ENCODE assay signal across 7 cellular contexts in genomic region chr9:1274334-1274733, GRCh38.
"Had no signal": no experiment of that assay in that cellular context is flagged by ENCODE, and none has a peak within 500 bp of the region (broad histone marks: within the 10 kb centered on the region; RNA-seq: fewer than 3 reads in every experiment).

No MANE protein-coding gene starts in this region.

- ATAC-seq: HCT116, HepG2 had no signal

- H2AFZ ChIP-seq: GM23248 had no signal

- H3K36me3 ChIP-seq: HAP-1 had no signal

- H3K9me3 ChIP-seq: HAP-1 had no signal

- FAIRE-seq: HepG2 had no signal

- H3K9ac ChIP-seq: GM23248 had no signal

- H3K4me1 ChIP-seq: HAP-1 had no signal

- DNase-seq: GOT3, HFFc6 had no signal

- H3K27ac ChIP-seq: GM23248, HL-60 had no signal

- H3K4me3 ChIP-seq: GM23248, HAP-1 had no signal
